26 cellular contexts compared by ENCODE assay signal in the genomic region with DNA sequence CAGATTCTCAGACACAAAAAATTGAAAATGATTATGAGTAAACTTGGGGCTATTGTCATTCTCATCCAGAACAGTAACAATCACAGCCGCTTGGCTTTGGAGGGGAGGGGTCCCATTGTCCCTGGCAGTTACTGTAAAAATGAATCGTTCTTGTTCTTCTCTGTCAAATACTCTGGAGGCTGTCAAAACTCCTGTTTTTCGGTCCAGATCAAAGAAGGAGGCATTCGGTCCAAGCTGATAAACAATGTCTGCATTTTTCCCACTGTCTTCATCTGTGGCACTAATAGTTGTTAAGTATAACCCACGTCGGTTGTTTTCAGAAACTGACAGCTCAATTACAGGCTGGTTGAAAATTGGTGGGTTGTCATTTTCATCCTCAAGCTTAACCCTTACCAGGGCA. TPM values are rescaled to one million over a fixed set of nuclear protein-coding genes. Genes with fewer than 3 reads are reported as not detected.
DNase-seq lines count a peak whose midpoint lies in the region; ATAC-seq and TF ChIP-seq lines count a peak whose summit lies in the region.
"Had no signal": no experiment of that assay in that cellular context is flagged by ENCODE, and none has a peak within 500 bp of the region (broad histone marks: within the 10 kb centered on the region; RNA-seq: fewer than 3 reads in every experiment).

No MANE protein-coding gene starts in this region.

- H3K4me3 ChIP-seq in right cardiac atrium (ENCODE audit: low read length) (peak overlapping the region; percentile 82), heart right ventricle (peak overlapping the region in 5 of 10 donors; percentile 82 to 86 (median 83)), gastroesophageal sphincter (peak overlapping the region; percentile 83 to 88)
- H3K4me3 ChIP-seq: adrenal gland, GM12878, pancreas, right lobe of liver, SJSA1 had no signal

- H3K36me3 ChIP-seq in heart right ventricle (no peaks in the 10 kb centered on the region), gastroesophageal sphincter (no peaks in the 10 kb centered on the region)
- H3K36me3 ChIP-seq: adrenal gland, pancreas, right lobe of liver, SJSA1 had no signal

- no peak for TF ChIP-seq POLR2A in gastroesophageal sphincter (IDR thresholded peaks at IDR 0.05)

- no peak for DNase-seq in right cardiac atrium
- DNase-seq in heart right ventricle, result no peak
- DNase-seq in pons (ENCODE audit: low spot score), result peak; percentile 63
- no peak for DNase-seq in globus pallidus (ENCODE audit: low spot score)
- DNase-seq in activated naive CD4-positive, alpha-beta T cell (lab: John Stamatoyannopoulos, UW), result no peak
- DNase-seq: ACHN; activated CD4-positive, alpha-beta T cell treated with anti-CD3 and anti-CD28 coated beads for 4 hours; activated T-cell treated with anti-CD3 and anti-CD28 coated beads, Interleukin-2, amount 50 U/mL, for 4 hours; adrenal gland; Caco-2; DND-41; KG1; left cardiac atrium; mesendoderm; NCI-H1436 treated with DMSO at 0.1 percent for 48 hours; NCI-H2107; NCI-H510A treated with DMSO at 0.1 percent for 48 hours; pancreas; right lobe of liver; stimulated activated naive CD8-positive, alpha-beta T cell treated with anti-CD3 and anti-CD28 coated beads, Interleukin-15, amount 100 ng/mL, for 72 hours; trophoblast cell had no signal

- H3K9me3 ChIP-seq in right cardiac atrium (ENCODE audit: control insufficient read depth, low read length), result no peaks in the 10 kb centered on the region
- no peaks in the 10 kb centered on the region for H3K9me3 ChIP-seq in heart right ventricle
- H3K9me3 ChIP-seq in gastroesophageal sphincter, result no peaks in the 10 kb centered on the region
- H3K9me3 ChIP-seq: adrenal gland, Caco-2, pancreas, right lobe of liver, SJSA1 had no signal

- ATAC-seq in right cardiac atrium (no peak), heart right ventricle (no peak), gastroesophageal sphincter (no peak), HG02759 (IDR thresholded peaks at IDR 0.05; ENCODE audit: unreplicated experiment) (no peak), GM18909 (IDR thresholded peaks at IDR 0.05; ENCODE audit: poor library complexity, unreplicated experiment) (no peak)
- ATAC-seq: activated T-cell treated with anti-CD3 and anti-CD28 coated beads, Interleukin-2, amount 50 U/mL, for 4 hours; GM12878; left cardiac atrium; pancreas; right lobe of liver; stimulated activated naive CD8-positive, alpha-beta T cell treated with anti-CD3 and anti-CD28 coated beads, Interleukin-15, amount 100 ng/mL, for 72 hours had no signal

- TF ChIP-seq EP300 in gastroesophageal sphincter (IDR thresholded peaks at IDR 0.05), result no peak

- H3K27me3 ChIP-seq in right cardiac atrium (ENCODE audit: control insufficient read depth, insufficient read depth) (no peaks in the 10 kb centered on the region), heart right ventricle (peaks cover 0 to 40% (median 0%) of the 10 kb centered on the region in 7 donors), gastroesophageal sphincter (no peaks in the 10 kb centered on the region)
- H3K27me3 ChIP-seq: right lobe of liver, SJSA1 had no signal

- TF ChIP-seq CTCF in heart right ventricle (IDR thresholded peaks at IDR 0.05) (no peak), gastroesophageal sphincter (IDR thresholded peaks at IDR 0.05) (no peak)

- no peak overlapping the region for H3K27ac ChIP-seq in right cardiac atrium (ENCODE audit: low read length)
- H3K27ac ChIP-seq in heart right ventricle, result peak overlapping the region in 1 of 10 donors; percentile 1
- no peak overlapping the region for H3K27ac ChIP-seq in gastroesophageal sphincter
- H3K27ac ChIP-seq: adrenal gland, pancreas, right lobe of liver, SJSA1 had no signal

- intact Hi-C loops in right cardiac atrium (cut with DNase I), result loop anchor here (5.0 to 10.0 kb wide), 4 partner anchors 149 to 1572 kb away; no protein-coding TSS in a partner anchor
- intact Hi-C loops in heart right ventricle (cut with DNase I), result loop anchor here in 9 of 10 donors (5.0 to 10.0 kb wide), 11 partner anchors 149 to 1572 kb away; no protein-coding TSS in a partner anchor

- H3K4me1 ChIP-seq in right cardiac atrium (ENCODE audit: control insufficient read depth, insufficient read depth, low read length) (peaks cover 7% of the 10 kb centered on the region), heart right ventricle (peaks cover 0 to 64% (median 11%) of the 10 kb centered on the region in 9 donors), gastroesophageal sphincter (peaks cover 0 to 70% (median 0%) of the 10 kb centered on the region in 3 donors)
- H3K4me1 ChIP-seq: Caco-2, SJSA1 had no signal

- 36% methylated on average over 6 of the region's 6 CpGs for WGBS in right cardiac atrium
- 46 to 52% methylated on average over 6 of the region's 6 CpGs for WGBS in heart right ventricle, 2 donors
- WGBS in gastroesophageal sphincter (ENCODE audit: low coverage in 1 of 2), 2 donors, result 64 to 76% methylated on average over 4 to 6 of the region's 6 CpGs

RNA-seq across cellular contexts. Expression of a gene that starts 3.5 kb away (rescaled TPM):
- total RNA-seq in right cardiac atrium (10 to 100 TPM; 22.2 to 30.0 (median 28.2) TPM), heart right ventricle (10 to 100 TPM in 9 of 10 donors, 1 to 10 TPM in 1; 7.8 to 32.0 (median 16.7) TPM), gastroesophageal sphincter (100 to 1,000 TPM in 1 of 4 donors, 10 to 100 TPM in 3; 52.9 to 141 (median 56.5) TPM)
- polyA plus RNA-seq in right cardiac atrium (5.1 TPM), heart right ventricle (1 to 10 TPM; 2.9 to 8.9 TPM)
